17 cellular contexts compared by ENCODE assay signal in genomic region chr3:146513386-146514051, GRCh38. TPM values are rescaled to one million over a fixed set of nuclear protein-coding genes. Genes with fewer than 3 reads are reported as not detected.
A peak's percentile ranks its signal among the peaks of the same experiment; 100 is the strongest.
DNase-seq lines count a peak whose midpoint lies in the region; ATAC-seq and TF ChIP-seq lines count a peak whose summit lies in the region.
"Had no signal": no experiment of that assay in that cellular context is flagged by ENCODE, and none has a peak within 500 bp of the region (broad histone marks: within the 10 kb centered on the region; RNA-seq: fewer than 3 reads in every experiment).

No MANE protein-coding gene starts in this region.

- H3K27me3 Mint-ChIP-seq in natural killer cell (ENCODE audit: low read depth in 2 of 2) (no peaks in the 10 kb centered on the region), T-helper 17 cell (no peaks in the 10 kb centered on the region)
- no peaks in the 10 kb centered on the region for H3K27me3 Mint-ChIP-seq in natural killer cell treated with Interleukin-12 subunit alpha and Interleukin-12 subunit beta and Interleukin-15 and Interleukin-18, amount 100 ng/mL, for 72 hours
- H3K27me3 Mint-ChIP-seq: effector memory CD8-positive, alpha-beta T cell had no signal

- intact Hi-C loops in natural killer cell (cut with micrococcal nuclease), result no loop called here

- H3K27ac ChIP-seq in smooth muscle cell (ENCODE audit: low read depth), result no peak overlapping the region
- H3K27ac ChIP-seq: psoas muscle had no signal

- ATAC-seq in natural killer cell, result no peak
- ATAC-seq in natural killer cell treated with Interleukin-12 subunit alpha and Interleukin-12 subunit beta and Interleukin-15 and Interleukin-18, amount 100 ng/mL, for 72 hours, result no peak
- no peak for ATAC-seq in T-helper 17 cell
- ATAC-seq: effector memory CD8-positive, alpha-beta T cell; GM12878; Panc1; psoas muscle had no signal

- no peaks in the 10 kb centered on the region for H3K36me3 ChIP-seq in smooth muscle cell (ENCODE audit: low read depth)
- H3K36me3 ChIP-seq: BE2C had no signal

- no peak overlapping the region for H3K4me2 ChIP-seq in smooth muscle cell

- no peaks in the 10 kb centered on the region for H4K20me1 ChIP-seq in smooth muscle cell (ENCODE audit: low read depth)

- no peak overlapping the region for H3K4me3 Mint-ChIP-seq in natural killer cell
- no peak overlapping the region for H3K4me3 Mint-ChIP-seq in natural killer cell treated with Interleukin-12 subunit alpha and Interleukin-12 subunit beta and Interleukin-15 and Interleukin-18, amount 100 ng/mL, for 72 hours
- no peak overlapping the region for H3K4me3 Mint-ChIP-seq in T-helper 17 cell
- H3K4me3 Mint-ChIP-seq: effector memory CD8-positive, alpha-beta T cell had no signal

- H3K27me3 ChIP-seq in smooth muscle cell (ENCODE audit: low read depth), result no peaks in the 10 kb centered on the region
- H3K27me3 ChIP-seq: BE2C had no signal

- H3K9ac ChIP-seq in smooth muscle cell (ENCODE audit: low read depth), result no peak overlapping the region

- DNase-seq in natural killer cell (no peak), T-helper 17 cell (no peak), fibroblast of peridontal ligament (ENCODE audit: extremely low read depth) (peak; percentile 34), iPS-NIHi11 (ENCODE audit: low spot score) (no peak), smooth muscle cell (lab: John Stamatoyannopoulos, UW; ENCODE audit: unreplicated experiment) (no peak), erythroblast (lab: John Stamatoyannopoulos, UW) (no peak), NCI-H2029 (lab: John Stamatoyannopoulos, UW) (no peak)
- DNase-seq in natural killer cell treated with Interleukin-12 subunit alpha and Interleukin-12 subunit beta and Interleukin-15 and Interleukin-18, amount 100 ng/mL, for 72 hours (ENCODE audit: low spot score), result no peak
- DNase-seq: activated CD4-positive, CD25-positive, alpha-beta regulatory T cell treated with anti-CD3 and anti-CD28 coated beads, Interleukin-2, amount 50 U/mL, for 72 hours; BE2C; effector memory CD8-positive, alpha-beta T cell; kidney glomerular epithelial cell; NCI-H1436; NCI-H510A treated with DMSO at 0.1 percent for 48 hours; psoas muscle had no signal

- H3K9me3 ChIP-seq in T-helper 17 cell (ENCODE audit: control insufficient read depth, low read length, poor library complexity, severe bottlenecking), result no peaks in the 10 kb centered on the region
- no peaks in the 10 kb centered on the region for H3K9me3 ChIP-seq in smooth muscle cell (replicated peaks; ENCODE audit: low read depth)
- H3K9me3 ChIP-seq: BE2C, psoas muscle had no signal

- no peaks in the 10 kb centered on the region for H3F3A ChIP-seq in smooth muscle cell (ENCODE audit: low read depth)

- TF ChIP-seq CTCF in natural killer cell (IDR thresholded peaks at IDR 0.05), result no peak
- no peak for TF ChIP-seq CTCF in smooth muscle cell (IDR thresholded peaks at IDR 0.05; ENCODE audit: borderline replicate concordance, insufficient read depth, poor library complexity, severe bottlenecking)

- no peak overlapping the region for H3K4me3 ChIP-seq in smooth muscle cell
- H3K4me3 ChIP-seq: GM12878, psoas muscle had no signal

- H3K79me2 ChIP-seq in smooth muscle cell (ENCODE audit: low read depth), result no peaks in the 10 kb centered on the region

- H3K9me3 Mint-ChIP-seq in natural killer cell, result no peaks in the 10 kb centered on the region
- no peaks in the 10 kb centered on the region for H3K9me3 Mint-ChIP-seq in natural killer cell treated with Interleukin-12 subunit alpha and Interleukin-12 subunit beta and Interleukin-15 and Interleukin-18, amount 100 ng/mL, for 72 hours
- H3K9me3 Mint-ChIP-seq: effector memory CD8-positive, alpha-beta T cell had no signal

- H3K36me3 Mint-ChIP-seq in natural killer cell (no peaks in the 10 kb centered on the region), T-helper 17 cell (ENCODE audit: low read depth) (peaks cover 2% of the 10 kb centered on the region)
- peaks cover 15% of the 10 kb centered on the region for H3K36me3 Mint-ChIP-seq in natural killer cell treated with Interleukin-12 subunit alpha and Interleukin-12 subunit beta and Interleukin-15 and Interleukin-18, amount 100 ng/mL, for 72 hours

- H3K4me1 Mint-ChIP-seq in natural killer cell (peaks cover 17 to 18% of the 10 kb centered on the region in 2 donors), T-helper 17 cell (peaks cover 11% of the 10 kb centered on the region)
- peaks cover 4 to 15% of the 10 kb centered on the region in 2 donors for H3K4me1 Mint-ChIP-seq in natural killer cell treated with Interleukin-12 subunit alpha and Interleukin-12 subunit beta and Interleukin-15 and Interleukin-18, amount 100 ng/mL, for 72 hours (ENCODE audit: low read depth in 2 of 2)

- H3K27ac Mint-ChIP-seq in natural killer cell, result peak overlapping the region; percentile 64 to 80
- peak overlapping the region in 1 of 2 donors; percentile 35 for H3K27ac Mint-ChIP-seq in natural killer cell treated with Interleukin-12 subunit alpha and Interleukin-12 subunit beta and Interleukin-15 and Interleukin-18, amount 100 ng/mL, for 72 hours
- H3K27ac Mint-ChIP-seq in T-helper 17 cell, result peak overlapping the region; percentile 41
- H3K27ac Mint-ChIP-seq: effector memory CD8-positive, alpha-beta T cell had no signal

- WGBS in smooth muscle cell (ENCODE audit: low lambda C conversion rate), result 91% methylated on average over 2 of the region's 2 CpGs

- no peaks in the 10 kb centered on the region for H3K4me1 ChIP-seq in smooth muscle cell (ENCODE audit: low read depth)
- H3K4me1 ChIP-seq: BE2C, psoas muscle had no signal

- no peak for TF ChIP-seq POLR2A in erythroblast (IDR thresholded peaks at IDR 0.05; ENCODE audit: low read length)

- H2AFZ ChIP-seq in smooth muscle cell (ENCODE audit: low read depth), result no peak overlapping the region

RNA-seq across cellular contexts. Expression of gene PLSCR1, which starts 30.9 kb away (rescaled TPM):
- total RNA-seq in natural killer cell (10 to 100 TPM; 24.2 to 38.2 (median 35.2) TPM), T-helper 17 cell (10 to 100 TPM; 14.8 TPM), smooth muscle cell (36.7 and 58.4 TPM in 2 replicates)
- total RNA-seq in natural killer cell treated with Interleukin-12 subunit alpha and Interleukin-12 subunit beta and Interleukin-15 and Interleukin-18, amount 100 ng/mL, for 72 hours, result 10 to 100 TPM; 40.7 to 80.2 TPM
- polyA plus RNA-seq in smooth muscle cell, result 21.6 and 21.8 TPM in 2 replicates

RNA-seq across cellular contexts. Expression of gene PLSCR2, which starts 44.2 kb away (rescaled TPM):
- total RNA-seq in natural killer cell, result under 1 TPM in 1 of 3 donors, not detected in 2; 0.38 TPM
- not detected for total RNA-seq in natural killer cell treated with Interleukin-12 subunit alpha and Interleukin-12 subunit beta and Interleukin-15 and Interleukin-18, amount 100 ng/mL, for 72 hours
- not detected for total RNA-seq in T-helper 17 cell
- 0.58 TPM in 1 of 2 replicates, not detected in the other for total RNA-seq in smooth muscle cell
- not detected in 2 replicates for polyA plus RNA-seq in smooth muscle cell
- total RNA-seq: GM12878, psoas muscle had no signal
- polyA plus RNA-seq: GM12878, psoas muscle had no signal
